Comparison of ENCODE assay signal across 12 cellular contexts in genomic region chr14:55329999-55330710, GRCh38. TPM values are rescaled to one million over a fixed set of nuclear protein-coding genes. Genes with fewer than 3 reads are reported as not detected.
DNase-seq lines count a peak whose midpoint lies in the region; ATAC-seq and TF ChIP-seq lines count a peak whose summit lies in the region.
"Had no signal": no experiment of that assay in that cellular context is flagged by ENCODE, and none has a peak within 500 bp of the region (broad histone marks: within the 10 kb centered on the region; RNA-seq: fewer than 3 reads in every experiment).

No MANE protein-coding gene starts in this region.

- H4K8ac ChIP-seq in mesendoderm (ENCODE audit: low read depth, low read length): no peak overlapping the region

- H3K27me3 ChIP-seq in mesendoderm (ENCODE audit: insufficient read depth, low read length, poor library complexity): no peaks in the 10 kb centered on the region
- H3K27me3 ChIP-seq: body of pancreas had no signal

- no peak overlapping the region for H2BK15ac ChIP-seq in mesendoderm (replicated peaks; ENCODE audit: low read depth)

- peaks cover 4% of the 10 kb centered on the region for H3K4me1 ChIP-seq in mesendoderm (ENCODE audit: control insufficient read depth, low read depth, low read length)

- H3K18ac ChIP-seq in mesendoderm (ENCODE audit: low read length): no peak overlapping the region

- H3K27ac ChIP-seq in mesendoderm (ENCODE audit: low read depth, low read length): no peak overlapping the region
- H3K27ac ChIP-seq: A549, body of pancreas, VCaP had no signal

- H2BK5ac ChIP-seq in mesendoderm (ENCODE audit: low read length): no peak overlapping the region

- intact Hi-C loops in Right ventricle myocardium inferior (cut with DNase I): no loop called here

- H3K9ac ChIP-seq in mesendoderm (ENCODE audit: low read length): no peak overlapping the region

- H3K79me2 ChIP-seq in mesendoderm (ENCODE audit: control insufficient read depth, insufficient read depth, low read length): peaks cover 18% of the 10 kb centered on the region

- no peaks in the 10 kb centered on the region for H3K36me3 ChIP-seq in mesendoderm (ENCODE audit: control insufficient read depth, insufficient read depth, low read length)

- TF ChIP-seq CTCF in fibroblast of mammary gland (conservative IDR thresholded peaks at IDR 0.05; ENCODE audit: control insufficient read depth, insufficient read depth, low read depth, low read length): no peak

- peak; percentile 24 to 47 for DNase-seq in activated CD4-positive, alpha-beta T cell treated with anti-CD3 and anti-CD28 coated beads for 4 hours
- no peak for DNase-seq in activated CD4-positive, alpha-beta T cell treated with anti-CD3 and anti-CD28 coated beads for 1 hour
- peak; percentile 58 to 70 for DNase-seq in activated CD4-positive, alpha-beta T cell treated with anti-CD3 and anti-CD28 coated beads, Interleukin-2, amount 50 U/mL, for 48 hours
- DNase-seq in fibroblast of mammary gland (ENCODE audit: low read depth): peak; percentile 64
- DNase-seq in stimulated activated naive CD8-positive, alpha-beta T cell treated with anti-CD3 and anti-CD28 coated beads, Interleukin-15, Interleukin-2, amounts not matched to agents 100 U/mL and 50 U/mL, for 24 hours: peak; percentile 28
- DNase-seq in Right ventricle myocardium inferior (ENCODE audit: missing footprints): no peak
- DNase-seq in mesendoderm: no peak
- DNase-seq: body of pancreas, trophoblast cell had no signal

- H3K4me3 ChIP-seq in fibroblast of mammary gland (ENCODE audit: control insufficient read depth, low read depth, low read length): peak overlapping the region; percentile 8
- H3K4me3 ChIP-seq in mesendoderm (ENCODE audit: low read length): no peak overlapping the region
- H3K4me3 ChIP-seq: A549, body of pancreas had no signal

- no peak overlapping the region for H4K5ac ChIP-seq in mesendoderm (ENCODE audit: low read length)

- no peak overlapping the region for H2BK120ac ChIP-seq in mesendoderm (ENCODE audit: low read depth, low read length)

- no peak overlapping the region for H2AK5ac ChIP-seq in mesendoderm (ENCODE audit: low read length)

- no peak overlapping the region for H3K4ac ChIP-seq in mesendoderm (ENCODE audit: low read depth, low read length)

- no peak overlapping the region for H3K4me2 ChIP-seq in mesendoderm (ENCODE audit: low read length)
- H3K4me2 ChIP-seq: A549 had no signal

- peak; percentile 66 for ATAC-seq in stimulated activated naive CD8-positive, alpha-beta T cell treated with anti-CD3 and anti-CD28 coated beads, Interleukin-15, Interleukin-2, amounts not matched to agents 100 U/mL and 50 U/mL, for 24 hours
- no peak for ATAC-seq in Right ventricle myocardium inferior
- no peak for ATAC-seq in HG03159 (IDR thresholded peaks at IDR 0.05; ENCODE audit: unreplicated experiment)
- ATAC-seq: A549, body of pancreas had no signal

- no peak overlapping the region for H3K23ac ChIP-seq in mesendoderm (ENCODE audit: low read length)

- peaks cover 24% of the 10 kb centered on the region for H3K79me1 ChIP-seq in mesendoderm (ENCODE audit: low read length)

- no peak overlapping the region for H3K56ac ChIP-seq in mesendoderm (ENCODE audit: low read length)

- no CpG with 5 or more reads among the region's 6 CpGs for WGBS in mesendoderm (ENCODE audit: extremely low coverage, insufficient coverage, low lambda C conversion rate)

RNA-seq across cellular contexts. Expression of gene FBXO34, which starts 58.9 kb away (rescaled TPM):
- 24.5 TPM for total RNA-seq in Right ventricle myocardium inferior
- polyA plus RNA-seq in mesendoderm (2013, experiment 1 of 2): 8.4 TPM
- polyA plus RNA-seq in mesendoderm (2013, experiment 2 of 2): 8.6 TPM

Comparison
In these comparisons a context has a peak if more than half of its experiments do, and no peak if none do; other contexts are left out.
1. DNase-seq: peak in activated CD4-positive, alpha-beta T cell treated with anti-CD3 and anti-CD28 coated beads for 4 hours (2 of 2), activated CD4-positive, alpha-beta T cell treated with anti-CD3 and anti-CD28 coated beads, Interleukin-2, amount 50 U/mL, for 48 hours (2 of 2), fibroblast of mammary gland (single experiment) and stimulated activated naive CD8-positive, alpha-beta T cell treated with anti-CD3 and anti-CD28 coated beads, Interleukin-15, Interleukin-2, amounts not matched to agents 100 U/mL and 50 U/mL, for 24 hours (single experiment); none in activated CD4-positive, alpha-beta T cell treated with anti-CD3 and anti-CD28 coated beads for 1 hour (single experiment), Right ventricle myocardium inferior (single experiment) and mesendoderm (single experiment).